In genomic region chr7:155138204-155138603, GRCh38 we compare ENCODE assay signal across 8 cellular contexts.
"Had no signal": no experiment of that assay in that cellular context is flagged by ENCODE, and none has a peak within 500 bp of the region (broad histone marks: within the 10 kb centered on the region; RNA-seq: fewer than 3 reads in every experiment).

No MANE protein-coding gene starts in this region.

- DNase-seq: GM23248, GOT3, H7, HFFc6, IMR-90 had no signal

- H3K9me3 ChIP-seq: HAP-1 had no signal

- H3K27ac Mint-ChIP-seq: HFFc6 had no signal

- H3K4me3 Mint-ChIP-seq: HFFc6 had no signal

- H3K9ac ChIP-seq: GM23248 had no signal

- ATAC-seq: HCT116, K562 had no signal

- H3K4me3 ChIP-seq: GM23248, HAP-1, K562 had no signal

- H3K4me1 ChIP-seq: HAP-1 had no signal

- H3K9me3 Mint-ChIP-seq: HFFc6 had no signal

- H3K36me3 ChIP-seq: HAP-1 had no signal

- H3K27ac ChIP-seq: GM23248 had no signal
